Comparison of ENCODE assay signal across 9 cellular contexts in the genomic region with DNA sequence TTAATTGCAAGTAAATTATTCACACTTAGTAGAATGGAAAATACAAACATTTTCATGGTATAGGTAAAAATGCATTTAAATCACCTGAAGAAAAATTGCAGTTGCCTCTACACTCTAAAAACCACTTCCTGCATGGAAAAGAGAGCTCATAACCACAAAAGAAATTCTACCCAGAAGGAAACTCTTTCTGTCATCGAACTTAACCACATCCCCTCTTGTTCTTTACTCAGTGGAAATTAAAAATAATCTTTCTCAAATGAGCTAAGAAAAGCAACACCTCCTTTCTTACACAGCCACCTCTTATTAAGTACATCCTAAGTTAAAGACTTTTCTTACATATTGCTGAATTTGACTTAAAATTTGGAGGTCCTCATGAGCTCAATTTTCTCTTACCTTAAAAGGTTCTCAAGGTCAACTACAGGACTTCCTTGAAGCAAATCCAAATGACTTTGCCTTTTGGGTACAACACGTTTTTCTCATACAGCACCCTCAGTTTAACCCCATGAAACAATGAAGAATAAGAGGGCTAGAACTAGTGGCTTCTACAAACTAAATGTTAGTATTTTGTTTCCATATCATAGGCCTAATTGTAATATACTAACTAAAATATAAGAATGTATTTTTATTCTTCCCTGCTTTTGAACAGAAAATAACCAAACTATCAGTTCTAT.
DNase-seq lines count a peak whose midpoint lies in the region; ATAC-seq and TF ChIP-seq lines count a peak whose summit lies in the region.
"Had no signal": no experiment of that assay in that cellular context is flagged by ENCODE, and none has a peak within 500 bp of the region (broad histone marks: within the 10 kb centered on the region; RNA-seq: fewer than 3 reads in every experiment).

No MANE protein-coding gene starts in this region.

- no peaks in the 10 kb centered on the region for H3K36me3 ChIP-seq in Loucy (ENCODE audit: insufficient read depth, low read length)
- H3K36me3 ChIP-seq in mesenchymal stem cell (ENCODE audit: control insufficient read depth in 1 of 2, insufficient read depth in 2 of 2, low read depth in 1 of 2, low read length in 2 of 2), result no peaks in the 10 kb centered on the region

- no peak overlapping the region for H2BK12ac ChIP-seq in mesenchymal stem cell (ENCODE audit: low read length in 2 of 2)

- no peak for TF ChIP-seq CTCF in Loucy (conservative IDR thresholded peaks at IDR 0.05; ENCODE audit: low read length)

- no peak overlapping the region for H4K8ac ChIP-seq in mesenchymal stem cell (ENCODE audit: low read length)

- H3K18ac ChIP-seq in mesenchymal stem cell (ENCODE audit: low read depth in 1 of 2, low read length in 2 of 2), result no peak overlapping the region

- no peak overlapping the region for H3K14ac ChIP-seq in mesenchymal stem cell (ENCODE audit: low read length in 2 of 2)

- H4K20me1 ChIP-seq in Loucy (ENCODE audit: insufficient read depth, low read length, poor library complexity, severe bottlenecking), result no peaks in the 10 kb centered on the region

- H2BK5ac ChIP-seq in mesenchymal stem cell (ENCODE audit: low read depth, low read length, poor library complexity, severe bottlenecking), result no peak overlapping the region

- H2AK5ac ChIP-seq in mesenchymal stem cell (ENCODE audit: low read length, severe bottlenecking), result no peak overlapping the region

- H3K9me3 ChIP-seq in Loucy (ENCODE audit: insufficient read depth, low read depth, low read length) (no peaks in the 10 kb centered on the region), mesenchymal stem cell (ENCODE audit: control insufficient read depth, low read length) (no peaks in the 10 kb centered on the region)

- peaks cover 61% of the 10 kb centered on the region for H3K4me1 ChIP-seq in Loucy (ENCODE audit: insufficient read depth, low read length, poor library complexity, severe bottlenecking)
- no peaks in the 10 kb centered on the region for H3K4me1 ChIP-seq in mesenchymal stem cell (ENCODE audit: control insufficient read depth, insufficient read depth, low read depth, low read length)

- WGBS in mesenchymal stem cell, result 0% methylated on average over 1 of the region's 2 CpGs

- no peak overlapping the region for H3K4ac ChIP-seq in mesenchymal stem cell (ENCODE audit: low read depth in 1 of 2, low read length in 2 of 2)

- DNase-seq in mesenchymal stem cell, result peak; percentile 7
- no peak for DNase-seq in NCI-H524 treated with DMSO at 0.1 percent for 48 hours (lab: John Stamatoyannopoulos, UW)
- DNase-seq in NCI-H2196 treated with DMSO at 0.1 percent for 48 hours (lab: John Stamatoyannopoulos, UW; ENCODE audit: unreplicated experiment), result no peak
- DNase-seq in HuH-7 (ENCODE audit: low spot score), result no peak
- DNase-seq in T-helper 9 cell, result no peak

- H3F3A ChIP-seq in Loucy (ENCODE audit: low read depth), result peaks cover 9% of the 10 kb centered on the region

- no peaks in the 10 kb centered on the region for H3K27me3 ChIP-seq in Loucy (ENCODE audit: insufficient read depth, low read length, poor library complexity, severe bottlenecking)
- no peaks in the 10 kb centered on the region for H3K27me3 ChIP-seq in mesenchymal stem cell (ENCODE audit: control insufficient read depth in 1 of 2, insufficient read depth in 1 of 2, low read length in 2 of 2)

- H3K4me2 ChIP-seq in Loucy (ENCODE audit: low read depth, low read length, poor library complexity, severe bottlenecking) (peak overlapping the region; percentile 77), mesenchymal stem cell (ENCODE audit: low read length, poor library complexity, severe bottlenecking) (no peak overlapping the region)

- ATAC-seq in GM18870 (IDR thresholded peaks at IDR 0.05; ENCODE audit: unreplicated experiment) (peak; percentile 89), HG02588 (IDR thresholded peaks at IDR 0.05; ENCODE audit: unreplicated experiment) (peak; percentile 92)
- ATAC-seq: HepG2 had no signal

- no peaks in the 10 kb centered on the region for H3K79me1 ChIP-seq in mesenchymal stem cell (replicated peaks; ENCODE audit: low read length, poor library complexity, severe bottlenecking)

- no peak overlapping the region for H3K27ac ChIP-seq in mesenchymal stem cell (ENCODE audit: low read length, poor library complexity, severe bottlenecking)

- no peaks in the 10 kb centered on the region for H3K79me2 ChIP-seq in Loucy (ENCODE audit: insufficient read depth, low read length)

- H3K9ac ChIP-seq in Loucy (ENCODE audit: low read depth, low read length, poor library complexity, severe bottlenecking) (peak overlapping the region; percentile 56), mesenchymal stem cell (ENCODE audit: low read length) (no peak overlapping the region)

- no peaks in the 10 kb centered on the region for H3K9me2 ChIP-seq in Loucy (replicated peaks; ENCODE audit: low read depth, low read length)

- peak overlapping the region; percentile 9; the same call in 1 of the 2 replicates for H2AFZ ChIP-seq in Loucy (ENCODE audit: low read length)
- no peak overlapping the region for H2AFZ ChIP-seq in mesenchymal stem cell (ENCODE audit: low read depth, low read length)

- no peak overlapping the region for H2BK120ac ChIP-seq in mesenchymal stem cell (ENCODE audit: low read depth, low read length)

- no peak overlapping the region for H2BK15ac ChIP-seq in mesenchymal stem cell (ENCODE audit: low read depth, poor library complexity, severe bottlenecking)

- no peak overlapping the region for H4K91ac ChIP-seq in mesenchymal stem cell (ENCODE audit: low read length)

- peak overlapping the region; percentile 63 for H3K4me3 ChIP-seq in Loucy (ENCODE audit: low read length, poor library complexity, severe bottlenecking)
- no peak overlapping the region for H3K4me3 ChIP-seq in mesenchymal stem cell (ENCODE audit: insufficient read depth in 1 of 2, low read depth in 1 of 2, low read length in 2 of 2)

- no peak overlapping the region for H3K23ac ChIP-seq in mesenchymal stem cell (ENCODE audit: low read length in 2 of 2)
